In genomic region chr4:2537011-2537830, GRCh38 we compare ENCODE assay signal across 8 cellular contexts. TPM values are rescaled to one million over a fixed set of nuclear protein-coding genes. Genes with fewer than 3 reads are reported as not detected.
DNase-seq lines count a peak whose midpoint lies in the region; ATAC-seq, FAIRE-seq and TF ChIP-seq lines count a peak whose summit lies in the region.

No MANE protein-coding gene starts in this region.

- intact Hi-C loops in right lobe of liver (cut with DNase I) = no loop called here

- peak; percentile 31 for TF ChIP-seq POLR2A in right lobe of liver (IDR thresholded peaks at IDR 0.05)

- peak; percentile 45 for DNase-seq in COR-L47 (lab: John Stamatoyannopoulos, UW)
- DNase-seq in LHCN-M2 (ENCODE audit: low read depth) = peak; percentile 19
- DNase-seq in activated CD4-positive, alpha-beta T cell treated with anti-CD3 and anti-CD28 coated beads for 1 hour = peak; percentile 36
- DNase-seq in right lobe of liver = peak; percentile 60 to 71 (median 67)
- peak; percentile 42 to 53 for DNase-seq in stimulated activated CD4-positive, alpha-beta T cell treated with anti-CD3 and anti-CD28 coated beads, Interleukin-4, amount 100 ng/mL, for 48 hours (ENCODE audit: low read depth in 2 of 2)
- no peak for DNase-seq in D721Med (ENCODE audit: insufficient read length, low spot score)

- no peaks in the 10 kb centered on the region for H3K9me3 ChIP-seq in right lobe of liver

- TF ChIP-seq CTCF in right lobe of liver (IDR thresholded peaks at IDR 0.05) (no peak), D721Med (IDR thresholded peaks at IDR 0.05; ENCODE audit: insufficient read depth, missing control alignments) (no peak)

- no peaks in the 10 kb centered on the region for H3K36me3 ChIP-seq in right lobe of liver

- H3K27me3 ChIP-seq in right lobe of liver = no peaks in the 10 kb centered on the region

- WGBS in right lobe of liver (ENCODE audit: insufficient coverage, low coverage, low lambda C conversion rate, missing lambda C conversion rate) = 0% methylated on average over 20 of the region's 103 CpGs

- ATAC-seq in GM21526 (IDR thresholded peaks at IDR 0.05; ENCODE audit: low FRiP score, unreplicated experiment) (peak; percentile 23), right lobe of liver (peak; percentile 0 to 17 (median 6))

- H3K4me1 ChIP-seq in right lobe of liver = peaks cover 0 to 25% (median 7%) of the 10 kb centered on the region in 4 donors

- FAIRE-seq in D721Med (lab: Jason Lieb, UNC) = no peak

- peak overlapping the region; percentile 84 to 96 (median 87) for H3K4me3 ChIP-seq in right lobe of liver

- peak overlapping the region; percentile 69 for H3K27ac ChIP-seq in cingulate gyrus (ENCODE audit: low read depth, low read length)
- peak overlapping the region; percentile 33 to 85 (median 85) for H3K27ac ChIP-seq in right lobe of liver

RNA-seq across cellular contexts. Expression of gene FAM193A, which starts 0.8 kb away (rescaled TPM):
- total RNA-seq in LHCN-M2 (2014; rRNA removed) (12.1 and 14.9 TPM in 2 replicates), right lobe of liver (10 to 100 TPM in 2 of 6 experiments, 1 to 10 TPM in 4; 8.5 to 12.3 (median 9.7) TPM)
- 9.1 TPM for polyA plus RNA-seq in LHCN-M2 (2012)
